ENCODE assay signal across 14 cellular contexts in genomic region chr9:107397076-107398049, GRCh38.
DNase-seq lines count a peak whose midpoint lies in the region; ATAC-seq and TF ChIP-seq lines count a peak whose summit lies in the region.
"Had no signal": no experiment of that assay in that cellular context is flagged by ENCODE, and none has a peak within 500 bp of the region (broad histone marks: within the 10 kb centered on the region; RNA-seq: fewer than 3 reads in every experiment).

No MANE protein-coding gene starts in this region.

- intact Hi-C loops in CD4-positive, alpha-beta memory T cell (cut with micrococcal nuclease): no loop called here

- H3K27me3 ChIP-seq in foreskin keratinocyte: no peaks in the 10 kb centered on the region
- H3K27me3 ChIP-seq in CD4-positive, alpha-beta memory T cell (ENCODE audit: insufficient read depth, low read length): no peaks in the 10 kb centered on the region
- H3K27me3 ChIP-seq: neutrophil had no signal

- H3K9me3 ChIP-seq in CD4-positive, alpha-beta memory T cell (ENCODE audit: control insufficient read depth in 1 of 2, low read length in 2 of 2): no peaks in the 10 kb centered on the region
- H3K9me3 ChIP-seq: neutrophil had no signal

- peak; percentile 36 for ATAC-seq in foreskin keratinocyte
- ATAC-seq in HG02938 (IDR thresholded peaks at IDR 0.05; ENCODE audit: unreplicated experiment): no peak
- ATAC-seq in GM21367 (IDR thresholded peaks at IDR 0.05; ENCODE audit: unreplicated experiment): no peak
- ATAC-seq: Right ventricle myocardium inferior had no signal

- no peak overlapping the region for H3K4me3 ChIP-seq in CD4-positive, alpha-beta memory T cell (ENCODE audit: low read length in 2 of 2)

- peaks cover 3% of the 10 kb centered on the region for H3K4me1 ChIP-seq in foreskin keratinocyte
- no peaks in the 10 kb centered on the region for H3K4me1 ChIP-seq in CD4-positive, alpha-beta memory T cell (ENCODE audit: insufficient read depth, low read length)

- POLR2A ChIA-PET in RWPE1 (lab: Yijun Ruan, JAX; ENCODE audit: low non-redundant PET): no interaction called here
- POLR2A ChIA-PET in CD4-positive, alpha-beta memory T cell (lab: Charles Lee; ENCODE audit: partially characterized antibody): no interaction called here

- CTCF ChIA-PET in RWPE1 (lab: Yijun Ruan, JAX): interaction anchor here (0.6 to 1.8 kb wide), 4 partner anchors 25 to 475 kb away, joined by 3 to 10 read pairs (median 4); no protein-coding TSS in a partner anchor
- CTCF ChIA-PET in CD4-positive, alpha-beta memory T cell (lab: Charles Lee; ENCODE audit: partially characterized antibody): interaction anchor here (2.6 kb wide), 1 partner anchor 28 kb away, joined by 11 read pairs; no protein-coding TSS in a partner anchor

- DNase-seq in AG08395 (ENCODE audit: low spot score) (peak; percentile 60), LHCN-M2 (ENCODE audit: low read depth) (peak; percentile 49), RWPE1 (ENCODE audit: low spot score) (no peak), foreskin keratinocyte (peak in 1 of 2 donors; percentile 41), GM13976 (ENCODE audit: low spot score) (no peak)
- DNase-seq in CD4-positive, alpha-beta memory T cell: no peak
- DNase-seq: activated CD8-positive, alpha-beta memory T cell treated with anti-CD3 and anti-CD28 coated beads, Interleukin-2, amount 50 U/mL, for 4 hours; DND-41; KG1 had no signal

- H3K27me3 Mint-ChIP-seq in CD4-positive, alpha-beta memory T cell: peaks cover 5 to 8% of the 10 kb centered on the region in 2 donors

- no peaks in the 10 kb centered on the region for H3K36me3 Mint-ChIP-seq in CD4-positive, alpha-beta memory T cell

- H3K27ac ChIP-seq in RWPE1 (peak overlapping the region; percentile 44; the same call in 1 of the 2 replicates), foreskin keratinocyte (no peak overlapping the region)
- H3K27ac ChIP-seq in CD4-positive, alpha-beta memory T cell (ENCODE audit: low read depth, low read length): no peak overlapping the region
- H3K27ac ChIP-seq: neutrophil, VCaP had no signal

- H3K9me3 Mint-ChIP-seq in CD4-positive, alpha-beta memory T cell: no peaks in the 10 kb centered on the region

- TF ChIP-seq CTCF in RWPE1 (conservative IDR thresholded peaks at IDR 0.05; ENCODE audit: low read depth) (no peak), foreskin keratinocyte (conservative IDR thresholded peaks at IDR 0.05) (no peak), GM13976 (IDR thresholded peaks at IDR 0.05; ENCODE audit: borderline replicate concordance, control extremely low read depth, extremely low read depth, insufficient read depth, missing control alignments) (no peak)

- in situ Hi-C loops in GM13976 (cut with MboI; ENCODE audit: low sequenced_read_pairs, unreplicated experiment): no loop called here

- H3K36me3 ChIP-seq in CD4-positive, alpha-beta memory T cell (ENCODE audit: insufficient read depth, low read length): no peaks in the 10 kb centered on the region
- H3K36me3 ChIP-seq: neutrophil had no signal

- no peak overlapping the region for H3K4me3 Mint-ChIP-seq in CD4-positive, alpha-beta memory T cell

- H3K4me1 Mint-ChIP-seq in CD4-positive, alpha-beta memory T cell: no peaks in the 10 kb centered on the region

- no peak overlapping the region for H3K27ac Mint-ChIP-seq in CD4-positive, alpha-beta memory T cell

Comparison
In these comparisons a context has a peak if more than half of its experiments do, and no peak if none do; other contexts are left out.
1. DNase-seq: peak in AG08395 (single experiment) and LHCN-M2 (single experiment); none in RWPE1 (single experiment), CD4-positive, alpha-beta memory T cell (0 of 5) and GM13976 (single experiment).